In genomic region chr14:99137001-99137700, GRCh38 we compare ENCODE assay signal across 17 cellular contexts.
DNase-seq lines count a peak whose midpoint lies in the region; ATAC-seq and TF ChIP-seq lines count a peak whose summit lies in the region.
"Had no signal": no experiment of that assay in that cellular context is flagged by ENCODE, and none has a peak within 500 bp of the region (broad histone marks: within the 10 kb centered on the region; RNA-seq: fewer than 3 reads in every experiment).

No MANE protein-coding gene starts in this region.

- no peaks in the 10 kb centered on the region for H3K36me3 Mint-ChIP-seq in activated naive CD4-positive, alpha-beta T cell treated with anti-CD3 and anti-CD28 coated beads, Interleukin-2, amount 50 U/mL, for 24 hours
- no peaks in the 10 kb centered on the region for H3K36me3 Mint-ChIP-seq in activated naive CD4-positive, alpha-beta T cell treated with anti-CD3 and anti-CD28 coated beads for 36 hours (ENCODE audit: low read depth)
- no peaks in the 10 kb centered on the region for H3K36me3 Mint-ChIP-seq in activated naive CD8-positive, alpha-beta T cell treated with anti-CD3 and anti-CD28 coated beads, Interleukin-2, amount 10 ng/mL, durations not matched to agents 7 days and 5 days
- no peaks in the 10 kb centered on the region for H3K36me3 Mint-ChIP-seq in natural killer cell

- no peak for DNase-seq in activated naive CD4-positive, alpha-beta T cell treated with anti-CD3 and anti-CD28 coated beads for 36 hours
- no peak for DNase-seq in activated naive CD8-positive, alpha-beta T cell treated with anti-CD3 and anti-CD28 coated beads, Interleukin-2, amount 10 ng/mL, durations not matched to agents 7 days and 5 days
- DNase-seq in natural killer cell (peak; percentile 2), GOT3 (lab: John Stamatoyannopoulos, UW) (no peak), HPDE6-E6E7 (ENCODE audit: extremely low spot score) (no peak)
- DNase-seq: activated CD4-positive, alpha-beta T cell treated with anti-CD3 and anti-CD28 coated beads, Interleukin-2, amount 10 ng/mL, durations not matched to agents 24 days and 14 days; central memory CD4-positive, alpha-beta T cell; DMS79 treated with DMSO at 0.1 percent for 48 hours; effector CD8-positive, alpha-beta T cell; mammary epithelial cell; MG63; NCI-H226 had no signal

- no peaks in the 10 kb centered on the region for H3K27me3 Mint-ChIP-seq in activated naive CD4-positive, alpha-beta T cell treated with anti-CD3 and anti-CD28 coated beads, Interleukin-2, amount 50 U/mL, for 24 hours
- no peaks in the 10 kb centered on the region for H3K27me3 Mint-ChIP-seq in activated naive CD4-positive, alpha-beta T cell treated with anti-CD3 and anti-CD28 coated beads for 36 hours (ENCODE audit: low read depth)
- no peaks in the 10 kb centered on the region for H3K27me3 Mint-ChIP-seq in activated naive CD8-positive, alpha-beta T cell treated with anti-CD3 and anti-CD28 coated beads, Interleukin-2, amount 10 ng/mL, durations not matched to agents 7 days and 5 days
- H3K27me3 Mint-ChIP-seq in natural killer cell (ENCODE audit: low read depth in 2 of 2) = no peaks in the 10 kb centered on the region
- H3K27me3 Mint-ChIP-seq: activated CD4-positive, alpha-beta T cell treated with anti-CD3 and anti-CD28 coated beads, Interleukin-2, amount 10 ng/mL, durations not matched to agents 24 days and 14 days; CD4-positive, CD25-positive, alpha-beta regulatory T cell had no signal

- H3K9me3 Mint-ChIP-seq in activated naive CD4-positive, alpha-beta T cell treated with anti-CD3 and anti-CD28 coated beads, Interleukin-2, amount 50 U/mL, for 24 hours = no peaks in the 10 kb centered on the region
- no peaks in the 10 kb centered on the region for H3K9me3 Mint-ChIP-seq in activated naive CD4-positive, alpha-beta T cell treated with anti-CD3 and anti-CD28 coated beads for 36 hours
- no peaks in the 10 kb centered on the region for H3K9me3 Mint-ChIP-seq in activated naive CD8-positive, alpha-beta T cell treated with anti-CD3 and anti-CD28 coated beads, Interleukin-2, amount 10 ng/mL, durations not matched to agents 7 days and 5 days
- H3K9me3 Mint-ChIP-seq in natural killer cell = no peaks in the 10 kb centered on the region
- H3K9me3 Mint-ChIP-seq: activated CD4-positive, alpha-beta T cell treated with anti-CD3 and anti-CD28 coated beads, Interleukin-2, amount 10 ng/mL, durations not matched to agents 24 days and 14 days had no signal

- POLR2A ChIA-PET in activated naive CD8-positive, alpha-beta T cell treated with anti-CD3 and anti-CD28 coated beads, Interleukin-2, amount 10 ng/mL, durations not matched to agents 7 days and 5 days (lab: Charles Lee) = no interaction called here

- H3K4me1 Mint-ChIP-seq in activated naive CD4-positive, alpha-beta T cell treated with anti-CD3 and anti-CD28 coated beads, Interleukin-2, amount 50 U/mL, for 24 hours = peaks cover 25% of the 10 kb centered on the region
- peaks cover 14% of the 10 kb centered on the region for H3K4me1 Mint-ChIP-seq in activated naive CD4-positive, alpha-beta T cell treated with anti-CD3 and anti-CD28 coated beads for 36 hours (ENCODE audit: low read depth)
- peaks cover 8% of the 10 kb centered on the region for H3K4me1 Mint-ChIP-seq in activated naive CD8-positive, alpha-beta T cell treated with anti-CD3 and anti-CD28 coated beads, Interleukin-2, amount 10 ng/mL, durations not matched to agents 7 days and 5 days
- H3K4me1 Mint-ChIP-seq in natural killer cell = peaks cover 16 to 23% of the 10 kb centered on the region in 2 donors

- CTCF ChIA-PET in activated naive CD4-positive, alpha-beta T cell treated with anti-CD3 and anti-CD28 coated beads for 36 hours (lab: Charles Lee) = no interaction called here

- no peak for ATAC-seq in activated naive CD8-positive, alpha-beta T cell treated with anti-CD3 and anti-CD28 coated beads, Interleukin-2, amount 10 ng/mL, durations not matched to agents 7 days and 5 days (ENCODE audit: low read depth)
- no peak for ATAC-seq in natural killer cell
- ATAC-seq in SK-N-SH treated with all-trans-retinoic acid at 6 μM for 48 hours = no peak
- no peak for ATAC-seq in GM21619 (IDR thresholded peaks at IDR 0.05; ENCODE audit: unreplicated experiment)
- ATAC-seq: heart left ventricle had no signal

- H3K4me3 Mint-ChIP-seq in activated naive CD4-positive, alpha-beta T cell treated with anti-CD3 and anti-CD28 coated beads, Interleukin-2, amount 50 U/mL, for 24 hours = no peak overlapping the region
- H3K4me3 Mint-ChIP-seq in activated naive CD4-positive, alpha-beta T cell treated with anti-CD3 and anti-CD28 coated beads for 36 hours = no peak overlapping the region
- H3K4me3 Mint-ChIP-seq in activated naive CD8-positive, alpha-beta T cell treated with anti-CD3 and anti-CD28 coated beads, Interleukin-2, amount 10 ng/mL, durations not matched to agents 7 days and 5 days = peak overlapping the region; percentile 52
- H3K4me3 Mint-ChIP-seq in natural killer cell = no peak overlapping the region
- H3K4me3 Mint-ChIP-seq: activated CD4-positive, alpha-beta T cell treated with anti-CD3 and anti-CD28 coated beads, Interleukin-2, amount 10 ng/mL, durations not matched to agents 24 days and 14 days; CD4-positive, CD25-positive, alpha-beta regulatory T cell had no signal

- intact Hi-C loops in activated naive CD4-positive, alpha-beta T cell treated with anti-CD3 and anti-CD28 coated beads for 36 hours (cut with micrococcal nuclease) = no loop called here
- intact Hi-C loops in natural killer cell (cut with micrococcal nuclease) = no loop called here

- H3K27ac Mint-ChIP-seq in activated naive CD4-positive, alpha-beta T cell treated with anti-CD3 and anti-CD28 coated beads, Interleukin-2, amount 50 U/mL, for 24 hours = peak overlapping the region; percentile 81
- H3K27ac Mint-ChIP-seq in activated naive CD4-positive, alpha-beta T cell treated with anti-CD3 and anti-CD28 coated beads for 36 hours = no peak overlapping the region
- no peak overlapping the region for H3K27ac Mint-ChIP-seq in activated naive CD8-positive, alpha-beta T cell treated with anti-CD3 and anti-CD28 coated beads, Interleukin-2, amount 10 ng/mL, durations not matched to agents 7 days and 5 days
- no peak overlapping the region for H3K27ac Mint-ChIP-seq in natural killer cell
- H3K27ac Mint-ChIP-seq: activated CD4-positive, alpha-beta T cell treated with anti-CD3 and anti-CD28 coated beads, Interleukin-2, amount 10 ng/mL, durations not matched to agents 24 days and 14 days had no signal

- TF ChIP-seq CTCF in natural killer cell (IDR thresholded peaks at IDR 0.05) = no peak

TF ChIP-seq in SK-N-SH treated with all-trans-retinoic acid at 6 μM for 48 hours, 23 proteins besides CTCF, POLR2A, EP300 and RAD21 (continues in another document):
- TF ChIP-seq CREB5 (CRISPR knock-in tag; IDR thresholded peaks at IDR 0.05; ENCODE audit: low read depth) (no peak), OSR1 (CRISPR knock-in tag; IDR thresholded peaks at IDR 0.05) (no peak), TCF4 (CRISPR knock-in tag; IDR thresholded peaks at IDR 0.05; ENCODE audit: borderline replicate concordance) (no peak), ESRRG (CRISPR knock-in tag; IDR thresholded peaks at IDR 0.05) (no peak), BACH2 (CRISPR knock-in tag; IDR thresholded peaks at IDR 0.05; ENCODE audit: borderline replicate concordance) (no peak), ZC3H10 (CRISPR knock-in tag; IDR thresholded peaks at IDR 0.05) (no peak), RARB (CRISPR knock-in tag; IDR thresholded peaks at IDR 0.05) (no peak)
- TF ChIP-seq, protein P1, sequence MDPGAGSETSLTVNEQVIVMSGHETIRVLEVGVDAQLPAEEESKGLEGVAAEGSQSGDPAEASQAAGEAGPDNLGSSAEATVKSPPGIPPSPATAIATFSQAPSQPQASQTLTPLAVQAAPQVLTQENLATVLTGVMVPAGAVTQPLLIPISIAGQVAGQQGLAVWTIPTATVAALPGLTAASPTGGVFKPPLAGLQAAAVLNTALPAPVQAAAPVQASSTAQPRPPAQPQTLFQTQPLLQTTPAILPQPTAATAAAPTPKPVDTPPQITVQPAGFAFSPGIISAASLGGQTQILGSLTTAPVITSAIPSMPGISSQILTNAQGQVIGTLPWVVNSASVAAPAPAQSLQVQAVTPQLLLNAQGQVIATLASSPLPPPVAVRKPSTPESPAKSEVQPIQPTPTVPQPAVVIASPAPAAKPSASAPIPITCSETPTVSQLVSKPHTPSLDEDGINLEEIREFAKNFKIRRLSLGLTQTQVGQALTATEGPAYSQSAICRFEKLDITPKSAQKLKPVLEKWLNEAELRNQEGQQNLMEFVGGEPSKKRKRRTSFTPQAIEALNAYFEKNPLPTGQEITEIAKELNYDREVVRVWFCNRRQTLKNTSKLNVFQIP (CRISPR knock-in tag; IDR thresholded peaks at IDR 0.05; ENCODE audit: borderline replicate concordance, low read depth) = no peak
